Comparison of ENCODE assay signal across 8 cellular contexts in genomic region chr10:62817763-62818425, GRCh38. TPM values are rescaled to one million over a fixed set of nuclear protein-coding genes. Genes with fewer than 3 reads are reported as not detected.
A peak's percentile ranks its signal among the peaks of the same experiment; 100 is the strongest.
DNase-seq lines count a peak whose midpoint lies in the region; ATAC-seq and TF ChIP-seq lines count a peak whose summit lies in the region.

No MANE protein-coding gene starts in this region.

- H3K4me1 ChIP-seq in esophagus muscularis mucosa (peaks cover 32 to 46% (median 42%) of the 10 kb centered on the region in 4 donors), muscle layer of duodenum (ENCODE audit: control insufficient read depth in 1 of 2, insufficient read depth in 2 of 2, low read length in 2 of 2) (peaks cover 3 to 31% of the 10 kb centered on the region in 2 donors)

- no peaks in the 10 kb centered on the region for H3K9me3 ChIP-seq in esophagus muscularis mucosa
- H3K9me3 ChIP-seq in muscle layer of duodenum (ENCODE audit: control insufficient read depth in 1 of 2, low read length in 2 of 2) = no peaks in the 10 kb centered on the region

- WGBS in esophagus muscularis mucosa = under 1% methylated on average over 17 of the region's 51 CpGs

- DNase-seq in Ammon's horn (ENCODE audit: low spot score) (peak; percentile 68), NCI-H748 (lab: John Stamatoyannopoulos, UW; ENCODE audit: unreplicated experiment) (peak; percentile 81), esophagus muscularis mucosa (ENCODE audit: extremely low spot score) (no peak)
- peak; percentile 87 for DNase-seq in activated T-cell treated with anti-CD3 and anti-CD28 coated beads, Interleukin-2, amount 50 U/mL, for 24 hours
- peak; percentile 76 to 78 for DNase-seq in stimulated activated naive CD8-positive, alpha-beta T cell treated with anti-CD3 and anti-CD28 coated beads, Interleukin-15, amount 100 ng/mL, for 72 hours

- peak; percentile 81 to 98 (median 92) for TF ChIP-seq CTCF in esophagus muscularis mucosa (IDR thresholded peaks at IDR 0.05)

- H3K27me3 ChIP-seq in esophagus muscularis mucosa (peaks cover 0 to 55% (median 16%) of the 10 kb centered on the region in 4 donors), muscle layer of duodenum (ENCODE audit: low read depth, low read length) (peaks cover 26% of the 10 kb centered on the region)

- H3K27ac Mint-ChIP-seq in activated T-cell treated with anti-CD3 and anti-CD28 coated beads, Interleukin-2, amount 50 U/mL, for 24 hours = peak overlapping the region; percentile 99
- peak overlapping the region; percentile 97 to 98 for H3K27ac Mint-ChIP-seq in stimulated activated naive CD8-positive, alpha-beta T cell treated with anti-CD3 and anti-CD28 coated beads, Interleukin-15, amount 100 ng/mL, for 72 hours

- H3K27me3 Mint-ChIP-seq in activated T-cell treated with anti-CD3 and anti-CD28 coated beads, Interleukin-2, amount 50 U/mL, for 24 hours = peaks cover 28% of the 10 kb centered on the region
- peaks cover 32% of the 10 kb centered on the region for H3K27me3 Mint-ChIP-seq in stimulated activated naive CD8-positive, alpha-beta T cell treated with anti-CD3 and anti-CD28 coated beads, Interleukin-15, amount 100 ng/mL, for 72 hours

- no peaks in the 10 kb centered on the region for H3K9me3 Mint-ChIP-seq in activated T-cell treated with anti-CD3 and anti-CD28 coated beads, Interleukin-2, amount 50 U/mL, for 24 hours
- H3K9me3 Mint-ChIP-seq in stimulated activated naive CD8-positive, alpha-beta T cell treated with anti-CD3 and anti-CD28 coated beads, Interleukin-15, amount 100 ng/mL, for 72 hours = no peaks in the 10 kb centered on the region

- peak; percentile 34 for ATAC-seq in GM18867 (IDR thresholded peaks at IDR 0.05; ENCODE audit: unreplicated experiment)
- ATAC-seq in HG03095 (IDR thresholded peaks at IDR 0.05; ENCODE audit: unreplicated experiment) = peak; percentile 34
- ATAC-seq in stimulated activated naive CD8-positive, alpha-beta T cell treated with anti-CD3 and anti-CD28 coated beads, Interleukin-15, amount 100 ng/mL, for 72 hours = peak; percentile 48

- intact Hi-C loops in esophagus muscularis mucosa (cut with DNase I) = loop anchor here (5.0 kb wide), 3 partner anchors 226 to 381 kb away; no protein-coding TSS in a partner anchor

- H3K4me1 Mint-ChIP-seq in activated T-cell treated with anti-CD3 and anti-CD28 coated beads, Interleukin-2, amount 50 U/mL, for 24 hours (ENCODE audit: low read depth) = peaks cover 45% of the 10 kb centered on the region
- H3K4me1 Mint-ChIP-seq in stimulated activated naive CD8-positive, alpha-beta T cell treated with anti-CD3 and anti-CD28 coated beads, Interleukin-15, amount 100 ng/mL, for 72 hours = peaks cover 54% of the 10 kb centered on the region

- H3K4me3 ChIP-seq in esophagus muscularis mucosa (peak overlapping the region; percentile 67 to 100 (median 76)), muscle layer of duodenum (ENCODE audit: low read depth in 1 of 2, low read length in 2 of 2) (peak overlapping the region; percentile 79 to 96)

- H3K27ac ChIP-seq in esophagus muscularis mucosa (replicated peaks in 1 of 4) = peak overlapping the region; percentile 83 to 93 (median 85)
- no peak overlapping the region for H3K27ac ChIP-seq in muscle layer of duodenum (ENCODE audit: low read length)

- no peaks in the 10 kb centered on the region for H3K36me3 ChIP-seq in esophagus muscularis mucosa
- no peaks in the 10 kb centered on the region for H3K36me3 ChIP-seq in muscle layer of duodenum (ENCODE audit: control insufficient read depth in 1 of 2, insufficient read depth in 2 of 2, low read length in 2 of 2)

- H3K4me3 Mint-ChIP-seq in activated T-cell treated with anti-CD3 and anti-CD28 coated beads, Interleukin-2, amount 50 U/mL, for 24 hours = peak overlapping the region; percentile 94
- peak overlapping the region; percentile 91 to 94 for H3K4me3 Mint-ChIP-seq in stimulated activated naive CD8-positive, alpha-beta T cell treated with anti-CD3 and anti-CD28 coated beads, Interleukin-15, amount 100 ng/mL, for 72 hours

- TF ChIP-seq POLR2A in esophagus muscularis mucosa (IDR thresholded peaks at IDR 0.05; ENCODE audit: low read depth) = no peak

- peaks cover 42% of the 10 kb centered on the region for H3K36me3 Mint-ChIP-seq in activated T-cell treated with anti-CD3 and anti-CD28 coated beads, Interleukin-2, amount 50 U/mL, for 24 hours (ENCODE audit: low read depth)

- no peak for TF ChIP-seq EP300 in esophagus muscularis mucosa (IDR thresholded peaks at IDR 0.05)

RNA-seq across cellular contexts. Expression of gene EGR2, which starts 1.7 kb away (rescaled TPM):
- 1 to 10 TPM in 3 of 4 donors, under 1 TPM in 1; 0.26 to 4.0 (median 1.5) TPM for total RNA-seq in esophagus muscularis mucosa

RNA-seq across cellular contexts. Expression of gene ADO, which starts 13.4 kb away (rescaled TPM):
- total RNA-seq in esophagus muscularis mucosa = 10 to 100 TPM; 19.5 to 28.1 (median 23.4) TPM
